Comparison of ENCODE assay signal across 25 cellular contexts in the genomic region with DNA sequence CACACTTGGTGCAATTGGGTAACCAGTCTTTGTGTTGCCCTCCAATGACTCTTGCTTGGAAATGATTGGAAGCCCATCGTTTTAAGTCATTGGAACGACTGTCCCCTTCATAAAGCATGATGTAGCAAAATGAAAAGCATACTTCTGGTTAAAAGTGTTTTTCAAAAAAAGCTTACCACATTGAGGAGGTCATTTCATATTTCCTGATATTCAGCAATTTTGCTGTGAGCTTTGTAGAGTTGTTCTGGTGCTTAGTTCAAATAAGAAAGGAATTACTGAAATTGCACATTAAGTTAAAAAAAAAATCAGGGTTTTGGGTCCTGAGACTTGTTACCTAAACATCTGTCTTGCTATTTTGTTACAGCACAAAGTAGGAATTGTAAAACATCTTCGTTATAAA. TPM values are rescaled to one million over a fixed set of nuclear protein-coding genes. Genes with fewer than 3 reads are reported as not detected.
A peak's percentile ranks its signal among the peaks of the same experiment; 100 is the strongest.
DNase-seq lines count a peak whose midpoint lies in the region; ATAC-seq, FAIRE-seq and TF ChIP-seq lines count a peak whose summit lies in the region.
"Had no signal": no experiment of that assay in that cellular context is flagged by ENCODE, and none has a peak within 500 bp of the region (broad histone marks: within the 10 kb centered on the region; RNA-seq: fewer than 3 reads in every experiment).

No MANE protein-coding gene starts in this region.

- H3K27me3 ChIP-seq in cardiac muscle cell (no peaks in the 10 kb centered on the region), heart left ventricle (no peaks in the 10 kb centered on the region), astrocyte (ENCODE audit: insufficient read depth, low read length) (no peaks in the 10 kb centered on the region)
- H3K27me3 ChIP-seq: SJCRH30 had no signal

- peaks cover 13% of the 10 kb centered on the region for H4K20me1 ChIP-seq in astrocyte (ENCODE audit: insufficient read depth, low read length)

- ATAC-seq in heart left ventricle: no peak
- ATAC-seq in natural killer cell treated with Interleukin-12 subunit alpha and Interleukin-12 subunit beta and Interleukin-15 and Interleukin-18, amount 100 ng/mL, for 72 hours: no peak
- ATAC-seq: CD8-positive, alpha-beta T cell; GM23338; Right ventricle myocardium inferior; SK-N-SH treated with all-trans-retinoic acid at 6 μM for 48 hours had no signal

- peaks cover 10% of the 10 kb centered on the region for H3K4me1 Mint-ChIP-seq in astrocyte (ENCODE audit: low read depth, unreplicated experiment)
- H3K4me1 Mint-ChIP-seq in natural killer cell treated with Interleukin-12 subunit alpha and Interleukin-12 subunit beta and Interleukin-15 and Interleukin-18, amount 100 ng/mL, for 72 hours (ENCODE audit: low read depth in 2 of 2): peaks cover 33 to 39% of the 10 kb centered on the region in 2 donors

- H3K27ac ChIP-seq in cardiac muscle cell (peak overlapping the region; percentile 65), heart left ventricle (no peak overlapping the region), astrocyte (ENCODE audit: low read depth, low read length) (no peak overlapping the region)
- H3K27ac ChIP-seq: C4-2B, PC-9, SJCRH30 had no signal

- H3K9me3 ChIP-seq in cardiac muscle cell (ENCODE audit: low read depth) (no peaks in the 10 kb centered on the region), heart left ventricle (no peaks in the 10 kb centered on the region), astrocyte (ENCODE audit: insufficient read depth, low read depth, low read length) (no peaks in the 10 kb centered on the region)
- H3K9me3 ChIP-seq: Caco-2, HAP-1, SJCRH30 had no signal

- no peak overlapping the region for H3K9ac ChIP-seq in astrocyte (ENCODE audit: low read length)

- H3K9me3 Mint-ChIP-seq in astrocyte (ENCODE audit: unreplicated experiment): no peaks in the 10 kb centered on the region
- no peaks in the 10 kb centered on the region for H3K9me3 Mint-ChIP-seq in natural killer cell treated with Interleukin-12 subunit alpha and Interleukin-12 subunit beta and Interleukin-15 and Interleukin-18, amount 100 ng/mL, for 72 hours
- H3K9me3 Mint-ChIP-seq: CD8-positive, alpha-beta T cell; GM23338; HFFc6 had no signal

- TF ChIP-seq POLR2A in heart left ventricle (IDR thresholded peaks at IDR 0.05): no peak

- H3K79me2 ChIP-seq in astrocyte (ENCODE audit: insufficient read depth, low read length): no peaks in the 10 kb centered on the region

- 60 to 67% (median 65%) methylated on average over 3 of the region's 3 CpGs for WGBS in heart left ventricle, 4 donors

- no peak overlapping the region for H3K4me3 Mint-ChIP-seq in astrocyte (ENCODE audit: unreplicated experiment)
- peak overlapping the region; percentile 88 for H3K4me3 Mint-ChIP-seq in natural killer cell treated with Interleukin-12 subunit alpha and Interleukin-12 subunit beta and Interleukin-15 and Interleukin-18, amount 100 ng/mL, for 72 hours
- H3K4me3 Mint-ChIP-seq: GM23338, HFFc6 had no signal

- H3K4me3 ChIP-seq in cardiac muscle cell (no peak overlapping the region), heart left ventricle (no peak overlapping the region), astrocyte (ENCODE audit: insufficient read depth, low read depth, low read length) (no peak overlapping the region)
- H3K4me3 ChIP-seq: GM23338, HAP-1, PC-9, SJCRH30 had no signal

- peaks cover 65% of the 10 kb centered on the region for H3K4me1 ChIP-seq in cardiac muscle cell (ENCODE audit: low read depth)
- H3K4me1 ChIP-seq in heart left ventricle: peaks cover 0 to 13% (median 3%) of the 10 kb centered on the region in 12 donors
- H3K4me1 ChIP-seq in astrocyte (ENCODE audit: insufficient read depth, low read length): no peaks in the 10 kb centered on the region
- H3K4me1 ChIP-seq: Caco-2, HAP-1, SJCRH30 had no signal

- H3K27me3 Mint-ChIP-seq in astrocyte (ENCODE audit: low read depth, unreplicated experiment): no peaks in the 10 kb centered on the region
- no peaks in the 10 kb centered on the region for H3K27me3 Mint-ChIP-seq in natural killer cell treated with Interleukin-12 subunit alpha and Interleukin-12 subunit beta and Interleukin-15 and Interleukin-18, amount 100 ng/mL, for 72 hours

- no peak overlapping the region for H2AFZ ChIP-seq in astrocyte (ENCODE audit: low read depth, low read length)
- H2AFZ ChIP-seq: GM23338, PC-9 had no signal

- H3K27ac Mint-ChIP-seq in astrocyte (ENCODE audit: unreplicated experiment): no peak overlapping the region
- peak overlapping the region; percentile 80 to 85 for H3K27ac Mint-ChIP-seq in natural killer cell treated with Interleukin-12 subunit alpha and Interleukin-12 subunit beta and Interleukin-15 and Interleukin-18, amount 100 ng/mL, for 72 hours
- H3K27ac Mint-ChIP-seq: GM23338, HFFc6 had no signal

- DNase-seq in cardiac muscle cell (ENCODE audit: low read depth in 1 of 2, low spot score in 1 of 2) (no peak), heart left ventricle (no peak), astrocyte (ENCODE audit: low read depth) (no peak), NCI-H1417 (lab: John Stamatoyannopoulos, UW) (no peak), hippocampal formation (lab: John Stamatoyannopoulos, UW) (no peak), ureter (ENCODE audit: low spot score) (no peak), NCI-H146 (lab: John Stamatoyannopoulos, UW) (no peak)
- DNase-seq in natural killer cell treated with Interleukin-12 subunit alpha and Interleukin-12 subunit beta and Interleukin-15 and Interleukin-18, amount 100 ng/mL, for 72 hours (ENCODE audit: low spot score): no peak
- DNase-seq: 8988T; Caco-2; CD8-positive, alpha-beta T cell; HFFc6; NCI-H1092 treated with DMSO at 0.1 percent for 48 hours; NCI-H1694; NCI-H2081; NCI-H2227 treated with DMSO at 0.1 percent for 48 hours; NCI-H526 treated with DMSO at 0.1 percent for 48 hours; PC-9; SJCRH30 had no signal

- intact Hi-C loops in heart left ventricle (cut with DNase I): loop anchor here in 1 of 10 donors (5.0 kb wide), 1 partner anchor 49 kb away; a partner anchor contains a TSS

- no peak overlapping the region for H3K4me2 ChIP-seq in astrocyte (ENCODE audit: low read length)
- H3K4me2 ChIP-seq: GM23338, PC-9 had no signal

- FAIRE-seq in astrocyte (lab: Jason Lieb, UNC): peak; percentile 76
- FAIRE-seq: G401.6 had no signal

- no peaks in the 10 kb centered on the region for H3K36me3 ChIP-seq in cardiac muscle cell
- no peaks in the 10 kb centered on the region for H3K36me3 ChIP-seq in heart left ventricle
- H3K36me3 ChIP-seq in astrocyte (ENCODE audit: insufficient read depth, low read length): no peaks in the 10 kb centered on the region
- H3K36me3 ChIP-seq: HAP-1 had no signal

- TF ChIP-seq CTCF in cardiac muscle cell (IDR thresholded peaks at IDR 0.05; ENCODE audit: low read depth, low read length): no peak
- no peak for TF ChIP-seq CTCF in heart left ventricle (IDR thresholded peaks at IDR 0.05)
- TF ChIP-seq CTCF in astrocyte (IDR thresholded peaks at IDR 0.05; ENCODE audit: insufficient read depth, low read depth, low read length): no peak

- H3K36me3 Mint-ChIP-seq in astrocyte (ENCODE audit: low read depth, unreplicated experiment): peaks cover 8% of the 10 kb centered on the region
- peaks cover 4% of the 10 kb centered on the region for H3K36me3 Mint-ChIP-seq in natural killer cell treated with Interleukin-12 subunit alpha and Interleukin-12 subunit beta and Interleukin-15 and Interleukin-18, amount 100 ng/mL, for 72 hours

RNA-seq across cellular contexts. Expression of a gene that starts 51.8 kb away (rescaled TPM):
- total RNA-seq in cardiac muscle cell: 28.7 and 29.9 TPM in 2 replicates
- 21.8 and 28.8 TPM in 2 replicates for polyA plus RNA-seq in cardiac muscle cell
- total RNA-seq in heart left ventricle: 10 to 100 TPM in 5 of 9 donors, 1 to 10 TPM in 4; 9.2 to 30.7 (median 10.3) TPM
- polyA plus RNA-seq in heart left ventricle: 1 to 10 TPM; 2.4 to 8.3 TPM
- total RNA-seq in astrocyte: 22.3 and 26.4 TPM in 2 replicates
- total RNA-seq in natural killer cell treated with Interleukin-12 subunit alpha and Interleukin-12 subunit beta and Interleukin-15 and Interleukin-18, amount 100 ng/mL, for 72 hours: 10 to 100 TPM; 32.3 to 37.9 TPM
- 82.2 TPM for total RNA-seq in ureter
